In genomic region chr5:5126444-5126843, GRCh38 we compare ENCODE assay signal across 15 cellular contexts. TPM values are rescaled to one million over a fixed set of nuclear protein-coding genes. Genes with fewer than 3 reads are reported as not detected.
DNase-seq lines count a peak whose midpoint lies in the region; ATAC-seq and TF ChIP-seq lines count a peak whose summit lies in the region.
"Had no signal": no experiment of that assay in that cellular context is flagged by ENCODE, and none has a peak within 500 bp of the region (broad histone marks: within the 10 kb centered on the region; RNA-seq: fewer than 3 reads in every experiment).

No MANE protein-coding gene starts in this region.

- H3K4me1 ChIP-seq in suprapubic skin = no peaks in the 10 kb centered on the region

- TF ChIP-seq EP300 in suprapubic skin (IDR thresholded peaks at IDR 0.05) = no peak

- H3K27ac Mint-ChIP-seq in activated T-helper 1 cell treated with anti-CD3 and anti-CD28 coated beads, Interleukin-12 subunit alpha, Interleukin-12 subunit beta, Interleukin-2, Interleukin-4 antibody, amounts not matched to agents 30 ng/mL and 10 ng/mL and 1 ng/mL, durations not matched to agents 14 hours and 24 hours and 36 hours = no peak overlapping the region
- H3K27ac Mint-ChIP-seq: activated naive CD4-positive, alpha-beta T cell treated with anti-CD3 and anti-CD28 coated beads, Interleukin-2, amount 50 U/mL, for 24 hours; nephron progenitor cell; stimulated activated naive CD8-positive, alpha-beta T cell treated with anti-CD3 and anti-CD28 coated beads, Interleukin-15, Interleukin-2, amounts not matched to agents 100 ng/mL and 50 ng/mL, for 24 hours had no signal

- H3K9me3 Mint-ChIP-seq in activated T-helper 1 cell treated with anti-CD3 and anti-CD28 coated beads, Interleukin-12 subunit alpha, Interleukin-12 subunit beta, Interleukin-2, Interleukin-4 antibody, amounts not matched to agents 30 ng/mL and 10 ng/mL and 1 ng/mL, durations not matched to agents 14 hours and 24 hours and 36 hours = no peaks in the 10 kb centered on the region
- H3K9me3 Mint-ChIP-seq: activated naive CD4-positive, alpha-beta T cell treated with anti-CD3 and anti-CD28 coated beads, Interleukin-2, amount 50 U/mL, for 24 hours; nephron progenitor cell; stimulated activated naive CD8-positive, alpha-beta T cell treated with anti-CD3 and anti-CD28 coated beads, Interleukin-15, Interleukin-2, amounts not matched to agents 100 ng/mL and 50 ng/mL, for 24 hours had no signal

- H3K4me3 ChIP-seq in suprapubic skin = no peak overlapping the region

- H3K36me3 ChIP-seq in suprapubic skin = no peaks in the 10 kb centered on the region

- no peaks in the 10 kb centered on the region for H3K9me3 ChIP-seq in suprapubic skin

- no peak for ATAC-seq in GM21381 (IDR thresholded peaks at IDR 0.05; ENCODE audit: unreplicated experiment)
- ATAC-seq: sciatic nerve had no signal

- TF ChIP-seq POLR2A in suprapubic skin (IDR thresholded peaks at IDR 0.05) = no peak

- no peaks in the 10 kb centered on the region for H3K27me3 ChIP-seq in suprapubic skin

- TF ChIP-seq CTCF in suprapubic skin (IDR thresholded peaks at IDR 0.05) = no peak

- no peaks in the 10 kb centered on the region for H3K4me1 Mint-ChIP-seq in activated T-helper 1 cell treated with anti-CD3 and anti-CD28 coated beads, Interleukin-12 subunit alpha, Interleukin-12 subunit beta, Interleukin-2, Interleukin-4 antibody, amounts not matched to agents 30 ng/mL and 10 ng/mL and 1 ng/mL, durations not matched to agents 14 hours and 24 hours and 36 hours (ENCODE audit: low read depth)
- H3K4me1 Mint-ChIP-seq: activated naive CD4-positive, alpha-beta T cell treated with anti-CD3 and anti-CD28 coated beads, Interleukin-2, amount 50 U/mL, for 24 hours had no signal

- intact Hi-C loops in activated T-helper 1 cell treated with anti-CD3 and anti-CD28 coated beads, Interleukin-12 subunit alpha, Interleukin-12 subunit beta, Interleukin-2, Interleukin-4 antibody, amounts not matched to agents 30 ng/mL and 10 ng/mL and 1 ng/mL, durations not matched to agents 14 hours and 24 hours and 36 hours (cut with micrococcal nuclease) = no loop called here

- H3K36me3 Mint-ChIP-seq in activated T-helper 1 cell treated with anti-CD3 and anti-CD28 coated beads, Interleukin-12 subunit alpha, Interleukin-12 subunit beta, Interleukin-2, Interleukin-4 antibody, amounts not matched to agents 30 ng/mL and 10 ng/mL and 1 ng/mL, durations not matched to agents 14 hours and 24 hours and 36 hours (ENCODE audit: low read depth) = no peaks in the 10 kb centered on the region
- H3K36me3 Mint-ChIP-seq: activated naive CD4-positive, alpha-beta T cell treated with anti-CD3 and anti-CD28 coated beads, Interleukin-2, amount 50 U/mL, for 24 hours had no signal

- peak; percentile 74 for DNase-seq in A172 (ENCODE audit: low spot score)
- peak; percentile 76 for DNase-seq in H4 (ENCODE audit: low spot score)
- peak; percentile 34 for DNase-seq in SW480 (ENCODE audit: low spot score)
- peak; percentile 23 for DNase-seq in iPS-NIHi7 (ENCODE audit: extremely low spot score)
- no peak for DNase-seq in suprapubic skin (ENCODE audit: low spot score in 2 of 2)
- no peak for DNase-seq in activated T-helper 1 cell treated with anti-CD3 and anti-CD28 coated beads, Interleukin-12 subunit alpha, Interleukin-12 subunit beta, Interleukin-2, Interleukin-4 antibody, amounts not matched to agents 30 ng/mL and 10 ng/mL and 1 ng/mL, durations not matched to agents 14 hours and 24 hours and 36 hours (ENCODE audit: low spot score)
- no peak for DNase-seq in activated gamma-delta T cell treated with Interleukin-2 at 50 U/mL for 16 hours
- DNase-seq: erythroblast, hippocampal formation, MM.1S, nephron progenitor cell had no signal

- H3K27ac ChIP-seq in suprapubic skin = no peak overlapping the region

- no peak overlapping the region for H3K4me3 Mint-ChIP-seq in activated T-helper 1 cell treated with anti-CD3 and anti-CD28 coated beads, Interleukin-12 subunit alpha, Interleukin-12 subunit beta, Interleukin-2, Interleukin-4 antibody, amounts not matched to agents 30 ng/mL and 10 ng/mL and 1 ng/mL, durations not matched to agents 14 hours and 24 hours and 36 hours
- H3K4me3 Mint-ChIP-seq: activated naive CD4-positive, alpha-beta T cell treated with anti-CD3 and anti-CD28 coated beads, Interleukin-2, amount 50 U/mL, for 24 hours; nephron progenitor cell; stimulated activated naive CD8-positive, alpha-beta T cell treated with anti-CD3 and anti-CD28 coated beads, Interleukin-15, Interleukin-2, amounts not matched to agents 100 ng/mL and 50 ng/mL, for 24 hours had no signal

- 23% methylated on average over 7 of the region's 7 CpGs for WGBS in suprapubic skin

- H3K27me3 Mint-ChIP-seq in activated T-helper 1 cell treated with anti-CD3 and anti-CD28 coated beads, Interleukin-12 subunit alpha, Interleukin-12 subunit beta, Interleukin-2, Interleukin-4 antibody, amounts not matched to agents 30 ng/mL and 10 ng/mL and 1 ng/mL, durations not matched to agents 14 hours and 24 hours and 36 hours (ENCODE audit: insufficient read depth) = no peaks in the 10 kb centered on the region

RNA-seq across cellular contexts. Expression of gene ADAMTS16, which starts 13.7 kb away (rescaled TPM):
- total RNA-seq in A172 (2014; rRNA removed; shearing (Covaris generic)) = 3.4 and 3.5 TPM in 2 replicates
- total RNA-seq in H4 (2014; rRNA removed; shearing (Covaris generic)) = 1.3 and 1.7 TPM in 2 replicates
- total RNA-seq in suprapubic skin = under 1 TPM in 2 of 4 donors, not detected in 2; 0.10 to 0.64 TPM
- total RNA-seq in activated T-helper 1 cell treated with anti-CD3 and anti-CD28 coated beads, Interleukin-12 subunit alpha, Interleukin-12 subunit beta, Interleukin-2, Interleukin-4 antibody, amounts not matched to agents 30 ng/mL and 10 ng/mL and 1 ng/mL, durations not matched to agents 14 hours and 24 hours and 36 hours = not detected in 2 replicates

Comparison
In these comparisons a context has a peak if more than half of its experiments do, and no peak if none do; other contexts are left out.
1. DNase-seq: peak in A172 (single experiment), H4 (single experiment), SW480 (single experiment) and iPS-NIHi7 (single experiment); none in suprapubic skin (0 of 2), activated T-helper 1 cell treated with anti-CD3 and anti-CD28 coated beads, Interleukin-12 subunit alpha, Interleukin-12 subunit beta, Interleukin-2, Interleukin-4 antibody, amounts not matched to agents 30 ng/mL and 10 ng/mL and 1 ng/mL, durations not matched to agents 14 hours and 24 hours and 36 hours (single experiment) and activated gamma-delta T cell treated with Interleukin-2 at 50 U/mL for 16 hours (single experiment).